Comparison of ENCODE assay signal across 1 cellular context in the genomic region with DNA sequence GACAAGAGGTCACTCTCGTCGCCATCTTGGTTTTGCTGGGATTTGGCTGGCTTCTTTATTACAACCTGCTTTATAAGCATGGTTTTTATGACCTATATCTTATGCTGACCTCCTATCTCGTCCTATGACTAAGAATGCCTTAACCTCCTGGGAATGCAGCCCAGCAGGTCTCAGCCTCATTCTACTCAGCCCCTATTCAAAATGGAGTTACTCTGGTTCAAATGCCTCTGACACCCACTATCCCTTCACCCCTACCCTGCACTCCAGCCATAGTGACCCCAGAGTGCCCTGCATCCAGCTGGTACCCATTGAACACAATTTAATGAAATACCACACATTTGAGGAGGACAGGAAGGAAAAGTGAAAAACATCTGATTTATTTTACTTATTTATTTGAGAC.
TF ChIP-seq lines count a peak whose summit lies in the region.

No MANE protein-coding gene starts in this region.

TF ChIP-seq in K562, 482 proteins besides CTCF, POLR2A, EP300 and RAD21:
- TF ChIP-seq DMBX1 (CRISPR knock-in tag; IDR thresholded peaks at IDR 0.05; ENCODE audit: borderline replicate concordance) (peak; percentile 56; the same call in 1 of the 2 replicates), NR4A1 (CRISPR knock-in tag; IDR thresholded peaks at IDR 0.05) (no peak), NR4A1 (tag; IDR thresholded peaks at IDR 0.05) (peak; percentile 94), SETDB1 (IDR thresholded peaks at IDR 0.05; ENCODE audit: low read length) (no peak), COPS2 (conservative IDR thresholded peaks at IDR 0.05) (no peak), PTTG1 (tag; IDR thresholded peaks at IDR 0.05; ENCODE audit: low read depth) (peak; percentile 86), ZNF584 (CRISPR knock-in tag; IDR thresholded peaks at IDR 0.05; ENCODE audit: low read depth) (0 out of 2 replicates have a peak, but pooled peaks have one; percentile 47), MECOM (CRISPR knock-in tag; IDR thresholded peaks at IDR 0.05) (0 out of 2 replicates have a peak, but pooled peaks have one; percentile 14), PTRF (tag; IDR thresholded peaks at IDR 0.05) (peak; percentile 84), ZNF766 (CRISPR knock-in tag; conservative IDR thresholded peaks at IDR 0.05) (0 out of 2 replicates have a peak, but pooled peaks have one; percentile 41), FOXA1 (IDR thresholded peaks at IDR 0.05; ENCODE audit: borderline replicate concordance) (no peak), NR2C1 (IDR thresholded peaks at IDR 0.05) (no peak), NR2C1 (tag; IDR thresholded peaks at IDR 0.05) (peak; percentile 55; the same call in 1 of the 2 replicates), ETV1 (tag; conservative IDR thresholded peaks at IDR 0.05; ENCODE audit: low read depth) (peak; percentile 32; the same call in 1 of the 2 replicates), MEF2D (tag; conservative IDR thresholded peaks at IDR 0.05; ENCODE audit: low read depth) (peak; percentile 81), ZNF41 (CRISPR knock-in tag; conservative IDR thresholded peaks at IDR 0.05) (peak; percentile 56; the same call in 1 of the 2 replicates), TEAD1 (CRISPR knock-in tag; IDR thresholded peaks at IDR 0.05) (peak in 1 of 2 experiments; percentile 60; a peak in 2 of 4 replicates), HDAC8 (tag; IDR thresholded peaks at IDR 0.05) (0 out of 2 replicates have a peak, but pooled peaks have one; percentile 61)
- TF ChIP-seq, protein P1, sequence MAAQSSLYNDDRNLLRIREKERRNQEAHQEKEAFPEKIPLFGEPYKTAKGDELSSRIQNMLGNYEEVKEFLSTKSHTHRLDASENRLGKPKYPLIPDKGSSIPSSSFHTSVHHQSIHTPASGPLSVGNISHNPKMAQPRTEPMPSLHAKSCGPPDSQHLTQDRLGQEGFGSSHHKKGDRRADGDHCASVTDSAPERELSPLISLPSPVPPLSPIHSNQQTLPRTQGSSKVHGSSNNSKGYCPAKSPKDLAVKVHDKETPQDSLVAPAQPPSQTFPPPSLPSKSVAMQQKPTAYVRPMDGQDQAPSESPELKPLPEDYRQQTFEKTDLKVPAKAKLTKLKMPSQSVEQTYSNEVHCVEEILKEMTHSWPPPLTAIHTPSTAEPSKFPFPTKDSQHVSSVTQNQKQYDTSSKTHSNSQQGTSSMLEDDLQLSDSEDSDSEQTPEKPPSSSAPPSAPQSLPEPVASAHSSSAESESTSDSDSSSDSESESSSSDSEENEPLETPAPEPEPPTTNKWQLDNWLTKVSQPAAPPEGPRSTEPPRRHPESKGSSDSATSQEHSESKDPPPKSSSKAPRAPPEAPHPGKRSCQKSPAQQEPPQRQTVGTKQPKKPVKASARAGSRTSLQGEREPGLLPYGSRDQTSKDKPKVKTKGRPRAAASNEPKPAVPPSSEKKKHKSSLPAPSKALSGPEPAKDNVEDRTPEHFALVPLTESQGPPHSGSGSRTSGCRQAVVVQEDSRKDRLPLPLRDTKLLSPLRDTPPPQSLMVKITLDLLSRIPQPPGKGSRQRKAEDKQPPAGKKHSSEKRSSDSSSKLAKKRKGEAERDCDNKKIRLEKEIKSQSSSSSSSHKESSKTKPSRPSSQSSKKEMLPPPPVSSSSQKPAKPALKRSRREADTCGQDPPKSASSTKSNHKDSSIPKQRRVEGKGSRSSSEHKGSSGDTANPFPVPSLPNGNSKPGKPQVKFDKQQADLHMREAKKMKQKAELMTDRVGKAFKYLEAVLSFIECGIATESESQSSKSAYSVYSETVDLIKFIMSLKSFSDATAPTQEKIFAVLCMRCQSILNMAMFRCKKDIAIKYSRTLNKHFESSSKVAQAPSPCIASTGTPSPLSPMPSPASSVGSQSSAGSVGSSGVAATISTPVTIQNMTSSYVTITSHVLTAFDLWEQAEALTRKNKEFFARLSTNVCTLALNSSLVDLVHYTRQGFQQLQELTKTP (IDR thresholded peaks at IDR 0.05; ENCODE audit: low read depth in 1 of 2, partially characterized antibody in 2 of 2), result no peak
- TF ChIP-seq, protein P2, sequence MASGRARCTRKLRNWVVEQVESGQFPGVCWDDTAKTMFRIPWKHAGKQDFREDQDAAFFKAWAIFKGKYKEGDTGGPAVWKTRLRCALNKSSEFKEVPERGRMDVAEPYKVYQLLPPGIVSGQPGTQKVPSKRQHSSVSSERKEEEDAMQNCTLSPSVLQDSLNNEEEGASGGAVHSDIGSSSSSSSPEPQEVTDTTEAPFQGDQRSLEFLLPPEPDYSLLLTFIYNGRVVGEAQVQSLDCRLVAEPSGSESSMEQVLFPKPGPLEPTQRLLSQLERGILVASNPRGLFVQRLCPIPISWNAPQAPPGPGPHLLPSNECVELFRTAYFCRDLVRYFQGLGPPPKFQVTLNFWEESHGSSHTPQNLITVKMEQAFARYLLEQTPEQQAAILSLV (tag; IDR thresholded peaks at IDR 0.05), result peak; percentile 60; the same call in 1 of the 2 replicates
- TF ChIP-seq, protein P3, sequence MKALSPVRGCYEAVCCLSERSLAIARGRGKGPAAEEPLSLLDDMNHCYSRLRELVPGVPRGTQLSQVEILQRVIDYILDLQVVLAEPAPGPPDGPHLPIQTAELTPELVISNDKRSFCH (CRISPR knock-in tag; IDR thresholded peaks at IDR 0.05), result no peak
- TF ChIP-seq, protein P3 (tag; IDR thresholded peaks at IDR 0.05), result peak; percentile 78
- TF ChIP-seq, protein P4, sequence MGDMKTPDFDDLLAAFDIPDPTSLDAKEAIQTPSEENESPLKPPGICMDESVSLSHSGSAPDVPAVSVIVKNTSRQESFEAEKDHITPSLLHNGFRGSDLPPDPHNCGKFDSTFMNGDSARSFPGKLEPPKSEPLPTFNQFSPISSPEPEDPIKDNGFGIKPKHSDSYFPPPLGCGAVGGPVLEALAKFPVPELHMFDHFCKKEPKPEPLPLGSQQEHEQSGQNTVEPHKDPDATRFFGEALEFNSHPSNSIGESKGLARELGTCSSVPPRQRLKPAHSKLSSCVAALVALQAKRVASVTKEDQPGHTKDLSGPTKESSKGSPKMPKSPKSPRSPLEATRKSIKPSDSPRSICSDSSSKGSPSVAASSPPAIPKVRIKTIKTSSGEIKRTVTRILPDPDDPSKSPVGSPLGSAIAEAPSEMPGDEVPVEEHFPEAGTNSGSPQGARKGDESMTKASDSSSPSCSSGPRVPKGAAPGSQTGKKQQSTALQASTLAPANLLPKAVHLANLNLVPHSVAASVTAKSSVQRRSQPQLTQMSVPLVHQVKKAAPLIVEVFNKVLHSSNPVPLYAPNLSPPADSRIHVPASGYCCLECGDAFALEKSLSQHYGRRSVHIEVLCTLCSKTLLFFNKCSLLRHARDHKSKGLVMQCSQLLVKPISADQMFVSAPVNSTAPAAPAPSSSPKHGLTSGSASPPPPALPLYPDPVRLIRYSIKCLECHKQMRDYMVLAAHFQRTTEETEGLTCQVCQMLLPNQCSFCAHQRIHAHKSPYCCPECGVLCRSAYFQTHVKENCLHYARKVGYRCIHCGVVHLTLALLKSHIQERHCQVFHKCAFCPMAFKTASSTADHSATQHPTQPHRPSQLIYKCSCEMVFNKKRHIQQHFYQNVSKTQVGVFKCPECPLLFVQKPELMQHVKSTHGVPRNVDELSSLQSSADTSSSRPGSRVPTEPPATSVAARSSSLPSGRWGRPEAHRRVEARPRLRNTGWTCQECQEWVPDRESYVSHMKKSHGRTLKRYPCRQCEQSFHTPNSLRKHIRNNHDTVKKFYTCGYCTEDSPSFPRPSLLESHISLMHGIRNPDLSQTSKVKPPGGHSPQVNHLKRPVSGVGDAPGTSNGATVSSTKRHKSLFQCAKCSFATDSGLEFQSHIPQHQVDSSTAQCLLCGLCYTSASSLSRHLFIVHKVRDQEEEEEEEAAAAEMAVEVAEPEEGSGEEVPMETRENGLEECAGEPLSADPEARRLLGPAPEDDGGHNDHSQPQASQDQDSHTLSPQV (IDR thresholded peaks at IDR 0.05), result peak; percentile 39; the same call in 1 of the 2 replicates
- TF ChIP-seq, protein P5, sequence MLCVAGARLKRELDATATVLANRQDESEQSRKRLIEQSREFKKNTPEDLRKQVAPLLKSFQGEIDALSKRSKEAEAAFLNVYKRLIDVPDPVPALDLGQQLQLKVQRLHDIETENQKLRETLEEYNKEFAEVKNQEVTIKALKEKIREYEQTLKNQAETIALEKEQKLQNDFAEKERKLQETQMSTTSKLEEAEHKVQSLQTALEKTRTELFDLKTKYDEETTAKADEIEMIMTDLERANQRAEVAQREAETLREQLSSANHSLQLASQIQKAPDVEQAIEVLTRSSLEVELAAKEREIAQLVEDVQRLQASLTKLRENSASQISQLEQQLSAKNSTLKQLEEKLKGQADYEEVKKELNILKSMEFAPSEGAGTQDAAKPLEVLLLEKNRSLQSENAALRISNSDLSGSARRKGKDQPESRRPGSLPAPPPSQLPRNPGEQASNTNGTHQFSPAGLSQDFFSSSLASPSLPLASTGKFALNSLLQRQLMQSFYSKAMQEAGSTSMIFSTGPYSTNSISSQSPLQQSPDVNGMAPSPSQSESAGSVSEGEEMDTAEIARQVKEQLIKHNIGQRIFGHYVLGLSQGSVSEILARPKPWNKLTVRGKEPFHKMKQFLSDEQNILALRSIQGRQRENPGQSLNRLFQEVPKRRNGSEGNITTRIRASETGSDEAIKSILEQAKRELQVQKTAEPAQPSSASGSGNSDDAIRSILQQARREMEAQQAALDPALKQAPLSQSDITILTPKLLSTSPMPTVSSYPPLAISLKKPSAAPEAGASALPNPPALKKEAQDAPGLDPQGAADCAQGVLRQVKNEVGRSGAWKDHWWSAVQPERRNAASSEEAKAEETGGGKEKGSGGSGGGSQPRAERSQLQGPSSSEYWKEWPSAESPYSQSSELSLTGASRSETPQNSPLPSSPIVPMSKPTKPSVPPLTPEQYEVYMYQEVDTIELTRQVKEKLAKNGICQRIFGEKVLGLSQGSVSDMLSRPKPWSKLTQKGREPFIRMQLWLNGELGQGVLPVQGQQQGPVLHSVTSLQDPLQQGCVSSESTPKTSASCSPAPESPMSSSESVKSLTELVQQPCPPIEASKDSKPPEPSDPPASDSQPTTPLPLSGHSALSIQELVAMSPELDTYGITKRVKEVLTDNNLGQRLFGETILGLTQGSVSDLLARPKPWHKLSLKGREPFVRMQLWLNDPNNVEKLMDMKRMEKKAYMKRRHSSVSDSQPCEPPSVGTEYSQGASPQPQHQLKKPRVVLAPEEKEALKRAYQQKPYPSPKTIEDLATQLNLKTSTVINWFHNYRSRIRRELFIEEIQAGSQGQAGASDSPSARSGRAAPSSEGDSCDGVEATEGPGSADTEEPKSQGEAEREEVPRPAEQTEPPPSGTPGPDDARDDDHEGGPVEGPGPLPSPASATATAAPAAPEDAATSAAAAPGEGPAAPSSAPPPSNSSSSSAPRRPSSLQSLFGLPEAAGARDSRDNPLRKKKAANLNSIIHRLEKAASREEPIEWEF (CRISPR knock-in tag; IDR thresholded peaks at IDR 0.05), result 0 out of 2 replicates have a peak, but pooled peaks have one; percentile 54
- TF ChIP-seq, protein P6, sequence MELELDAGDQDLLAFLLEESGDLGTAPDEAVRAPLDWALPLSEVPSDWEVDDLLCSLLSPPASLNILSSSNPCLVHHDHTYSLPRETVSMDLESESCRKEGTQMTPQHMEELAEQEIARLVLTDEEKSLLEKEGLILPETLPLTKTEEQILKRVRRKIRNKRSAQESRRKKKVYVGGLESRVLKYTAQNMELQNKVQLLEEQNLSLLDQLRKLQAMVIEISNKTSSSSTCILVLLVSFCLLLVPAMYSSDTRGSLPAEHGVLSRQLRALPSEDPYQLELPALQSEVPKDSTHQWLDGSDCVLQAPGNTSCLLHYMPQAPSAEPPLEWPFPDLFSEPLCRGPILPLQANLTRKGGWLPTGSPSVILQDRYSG (tag; conservative IDR thresholded peaks at IDR 0.05; ENCODE audit: low read depth), result peak; percentile 75; the same call in 1 of the 2 replicates
- TF ChIP-seq, protein P7, sequence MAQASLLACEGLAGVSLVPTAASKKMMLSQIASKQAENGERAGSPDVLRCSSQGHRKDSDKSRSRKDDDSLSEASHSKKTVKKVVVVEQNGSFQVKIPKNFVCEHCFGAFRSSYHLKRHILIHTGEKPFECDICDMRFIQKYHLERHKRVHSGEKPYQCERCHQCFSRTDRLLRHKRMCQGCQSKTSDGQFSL (CRISPR knock-in tag; IDR thresholded peaks at IDR 0.05), result no peak
- TF ChIP-seq, protein P7 (tag; IDR thresholded peaks at IDR 0.05), result peak in 1 of 2 experiments; percentile 69; a peak in 1 of 4 replicates
- TF ChIP-seq, protein P8, sequence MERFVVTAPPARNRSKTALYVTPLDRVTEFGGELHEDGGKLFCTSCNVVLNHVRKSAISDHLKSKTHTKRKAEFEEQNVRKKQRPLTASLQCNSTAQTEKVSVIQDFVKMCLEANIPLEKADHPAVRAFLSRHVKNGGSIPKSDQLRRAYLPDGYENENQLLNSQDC (CRISPR knock-in tag; IDR thresholded peaks at IDR 0.05), result no peak
